In the genomic region with DNA sequence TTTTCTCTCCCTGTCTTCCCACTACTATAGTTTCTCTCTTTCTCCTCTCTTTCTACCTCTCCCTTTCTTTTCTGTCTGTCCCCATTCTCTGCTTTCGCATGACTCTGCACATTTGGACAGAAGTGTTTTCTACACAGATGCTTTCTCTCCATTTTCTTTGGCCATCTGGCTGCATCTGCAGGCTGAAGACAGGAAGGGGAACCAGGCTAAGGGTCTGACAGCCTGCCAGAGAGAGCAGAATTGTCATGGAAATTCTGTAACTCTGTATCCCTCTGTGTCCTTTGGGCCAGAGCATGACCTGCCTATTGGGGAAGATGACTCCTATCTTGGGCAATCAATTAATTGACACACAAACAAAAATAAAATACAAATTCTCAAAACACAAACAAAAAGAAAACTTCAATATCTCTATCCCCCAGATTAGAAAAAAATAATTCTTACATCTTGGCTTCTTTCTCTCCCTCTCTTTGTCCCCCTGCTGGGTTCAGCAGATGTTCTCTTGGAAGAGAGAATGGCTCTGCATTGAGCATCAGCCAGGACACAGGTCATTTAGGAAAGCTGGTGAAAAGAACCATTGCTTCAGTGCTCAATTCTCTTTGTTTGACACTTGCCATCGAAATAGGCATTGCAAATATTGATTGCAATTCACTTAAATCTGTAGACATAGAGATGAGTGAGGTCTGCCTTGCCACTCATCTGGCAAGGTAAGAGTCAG, we compare ENCODE assay signal across 19 cellular contexts.
DNase-seq lines count a peak whose midpoint lies in the region; ATAC-seq lines count a peak whose summit lies in the region.
"Had no signal": no experiment of that assay in that cellular context is flagged by ENCODE, and none has a peak within 500 bp of the region (broad histone marks: within the 10 kb centered on the region; RNA-seq: fewer than 3 reads in every experiment).

No MANE protein-coding gene starts in this region.

- DNase-seq in Ammon's horn (ENCODE audit: low spot score) (peak; percentile 42), NCI-H1092 treated with DMSO at 0.1 percent for 48 hours (lab: John Stamatoyannopoulos, UW) (peak; percentile 89), naive B cell (no peak), MG63 (no peak), D341Med (ENCODE audit: low spot score) (no peak), germinal center (ENCODE audit: low spot score) (no peak)
- DNase-seq: activated CD4-positive, alpha-beta T cell treated with anti-CD3 and anti-CD28 coated beads for 36 hours; activated effector memory CD4-positive, alpha-beta T cell treated with anti-CD3 and anti-CD28 coated beads, Interleukin-2, amount 50 U/mL, for 16 hours; GDM1; left colon; NCI-H1417; NCI-H526 treated with DMSO at 0.1 percent for 48 hours; PC-3; stimulated activated CD4-positive, alpha-beta T cell treated with anti-CD3 and anti-CD28 coated beads, Interleukin-4, amount 100 ng/mL, for 1 hour had no signal

- no peaks in the 10 kb centered on the region for H3K36me3 ChIP-seq in MG63
- H3K36me3 ChIP-seq: thoracic aorta had no signal

- no peaks in the 10 kb centered on the region for H3K36me3 Mint-ChIP-seq in dendritic cell treated with granulocyte-macrophage colony-stimulating factor and Interleukin-4, amounts not matched to agents 40 ng/mL and 50 ng/mL, for 4 days (ENCODE audit: low read depth)
- H3K36me3 Mint-ChIP-seq in naive B cell, result no peaks in the 10 kb centered on the region

- peaks cover 39% of the 10 kb centered on the region for H3K4me1 Mint-ChIP-seq in dendritic cell treated with granulocyte-macrophage colony-stimulating factor and Interleukin-4, amounts not matched to agents 40 ng/mL and 50 ng/mL, for 4 days (ENCODE audit: low read depth)
- peaks cover 19 to 28% (median 21%) of the 10 kb centered on the region in 3 donors for H3K4me1 Mint-ChIP-seq in naive B cell
- H3K4me1 Mint-ChIP-seq: activated CD4-positive, alpha-beta T cell treated with anti-CD3 and anti-CD28 coated beads for 36 hours had no signal

- H3K27me3 ChIP-seq in MG63, result no peaks in the 10 kb centered on the region

- H3K4me3 Mint-ChIP-seq in dendritic cell treated with granulocyte-macrophage colony-stimulating factor and Interleukin-4, amounts not matched to agents 40 ng/mL and 50 ng/mL, for 4 days, result no peak overlapping the region
- H3K4me3 Mint-ChIP-seq in naive B cell, result peak overlapping the region in 5 of 8 donors; percentile 6 to 72 (median 22)
- H3K4me3 Mint-ChIP-seq: activated CD4-positive, alpha-beta T cell treated with anti-CD3 and anti-CD28 coated beads for 36 hours had no signal

- intact Hi-C loops in dendritic cell treated with granulocyte-macrophage colony-stimulating factor and Interleukin-4, amounts not matched to agents 40 ng/mL and 50 ng/mL, for 4 days (cut with micrococcal nuclease), result no loop called here

- peaks cover 1% of the 10 kb centered on the region for H3K27me3 Mint-ChIP-seq in dendritic cell treated with granulocyte-macrophage colony-stimulating factor and Interleukin-4, amounts not matched to agents 40 ng/mL and 50 ng/mL, for 4 days
- no peaks in the 10 kb centered on the region for H3K27me3 Mint-ChIP-seq in naive B cell
- H3K27me3 Mint-ChIP-seq: activated CD4-positive, alpha-beta T cell treated with anti-CD3 and anti-CD28 coated beads for 36 hours had no signal

- peak overlapping the region; percentile 62 for H3K27ac Mint-ChIP-seq in dendritic cell treated with granulocyte-macrophage colony-stimulating factor and Interleukin-4, amounts not matched to agents 40 ng/mL and 50 ng/mL, for 4 days
- peak overlapping the region in 4 of 6 donors; percentile 15 to 89 (median 42) for H3K27ac Mint-ChIP-seq in naive B cell
- H3K27ac Mint-ChIP-seq: activated CD4-positive, alpha-beta T cell treated with anti-CD3 and anti-CD28 coated beads for 36 hours had no signal

- no peak overlapping the region for H3K4me3 ChIP-seq in MG63
- H3K4me3 ChIP-seq: SK-N-MC, skin epidermis, thoracic aorta had no signal

- H3K9me3 Mint-ChIP-seq in dendritic cell treated with granulocyte-macrophage colony-stimulating factor and Interleukin-4, amounts not matched to agents 40 ng/mL and 50 ng/mL, for 4 days, result peaks cover 5% of the 10 kb centered on the region
- H3K9me3 Mint-ChIP-seq in naive B cell, result peaks cover 0 to 3% (median 0%) of the 10 kb centered on the region in 7 donors

- ATAC-seq in naive B cell (ENCODE audit: low read depth in 2 of 2), result no peak
- no peak for ATAC-seq in GM21786 (IDR thresholded peaks at IDR 0.05; ENCODE audit: unreplicated experiment)
- ATAC-seq: activated CD4-positive, alpha-beta T cell treated with anti-CD3 and anti-CD28 coated beads for 36 hours; left colon; PC-3 had no signal

- no peaks in the 10 kb centered on the region for H3K9me3 ChIP-seq in MG63
- H3K9me3 ChIP-seq: thoracic aorta had no signal

Comparison
In these comparisons a context has a peak if more than half of its experiments do, and no peak if none do; other contexts are left out.
1. DNase-seq: peak in Ammon's horn (single experiment) and NCI-H1092 treated with DMSO at 0.1 percent for 48 hours (single experiment); none in naive B cell (single experiment), MG63 (single experiment), D341Med (single experiment) and germinal center (single experiment).